ENCODE assay signal across 8 cellular contexts in the genomic region with DNA sequence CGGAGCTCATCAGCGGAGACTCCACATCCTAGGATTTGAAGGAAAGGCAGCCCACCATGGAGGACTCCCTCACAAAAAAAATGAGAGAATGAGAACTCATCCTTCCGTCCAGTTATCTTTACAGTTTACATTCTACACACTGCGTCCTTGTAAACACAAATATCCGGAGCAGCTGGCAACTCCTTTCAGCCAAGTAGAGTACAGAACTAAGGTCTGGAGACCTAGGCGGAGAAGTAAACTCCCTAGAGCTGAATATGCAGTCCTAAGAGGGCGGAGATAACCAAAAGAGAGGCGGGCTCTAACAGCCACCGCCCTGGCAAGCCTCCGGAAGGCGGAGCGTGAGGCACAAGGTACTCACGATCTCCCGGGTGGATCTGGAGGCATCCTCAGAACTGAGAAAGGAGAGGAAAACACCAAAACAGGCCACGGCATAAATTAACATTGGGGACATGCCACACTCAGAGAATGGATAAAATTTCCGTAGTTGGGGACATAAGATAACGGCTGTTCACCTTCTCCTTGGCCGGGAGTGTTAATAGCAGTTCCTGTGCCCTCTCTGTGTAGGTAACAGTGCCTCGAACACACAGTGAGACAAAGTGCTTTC. TPM values are rescaled to one million over a fixed set of nuclear protein-coding genes. Genes with fewer than 3 reads are reported as not detected.
DNase-seq lines count a peak whose midpoint lies in the region; ATAC-seq and TF ChIP-seq lines count a peak whose summit lies in the region.

No MANE protein-coding gene starts in this region.

- H2AFZ ChIP-seq in hepatocyte = peak overlapping the region; percentile 6

- H3K36me3 ChIP-seq in ascending aorta (no peaks in the 10 kb centered on the region), hepatocyte (replicated peaks; ENCODE audit: insufficient read depth, low read depth) (no peaks in the 10 kb centered on the region)

- H3K9me2 ChIP-seq in hepatocyte (replicated peaks; ENCODE audit: insufficient read depth) = no peaks in the 10 kb centered on the region

- H3K4me3 ChIP-seq in ascending aorta = peak overlapping the region; percentile 60 to 69
- H3K4me3 ChIP-seq in hepatocyte = peak overlapping the region; percentile 20
- H3K4me3 ChIP-seq in retinal pigment epithelial cell (ENCODE audit: low read length) = peak overlapping the region; percentile 75

- H4K20me1 ChIP-seq in hepatocyte (ENCODE audit: insufficient read depth, poor library complexity, severe bottlenecking) = peaks cover 29% of the 10 kb centered on the region

- peak overlapping the region; percentile 91 to 93 for H3K27ac ChIP-seq in ascending aorta
- peak overlapping the region; percentile 94 for H3K27ac ChIP-seq in hepatocyte

- ATAC-seq in HG03159 (IDR thresholded peaks at IDR 0.05; ENCODE audit: unreplicated experiment) = no peak
- no peak for ATAC-seq in GM19324 (IDR thresholded peaks at IDR 0.05; ENCODE audit: low FRiP score, unreplicated experiment)

- peak; percentile 57 for DNase-seq in GM10266 (ENCODE audit: extremely low spot score)
- DNase-seq in NCI-H1694 treated with DMSO at 0.1 percent for 48 hours (lab: John Stamatoyannopoulos, UW) = peak; percentile 68
- peak; percentile 62 for DNase-seq in T-helper 22 cell (ENCODE audit: low read depth)
- DNase-seq in ascending aorta (ENCODE audit: low spot score in 2 of 2) = peak; percentile 59 to 94
- DNase-seq in hepatocyte (ENCODE audit: low spot score) = peak; percentile 92
- no peak for DNase-seq in retinal pigment epithelial cell (ENCODE audit: low read depth)

- H3K9me3 ChIP-seq in ascending aorta (no peaks in the 10 kb centered on the region), hepatocyte (ENCODE audit: low read depth) (no peaks in the 10 kb centered on the region)

- intact Hi-C loops in ascending aorta (cut with DNase I) = loop anchor here (5.0 to 10.0 kb wide), 5 partner anchors 125 to 428 kb away; partner anchors contain the start of genes C15orf39, PPCDC, PTPN9 and SNUPN

- peak overlapping the region; percentile 80 for H3K4me2 ChIP-seq in hepatocyte

- 2% methylated on average over 19 of the region's 19 CpGs for WGBS in hepatocyte (ENCODE audit: low lambda C conversion rate, missing lambda C conversion rate)

- H3K4me1 ChIP-seq in ascending aorta = peaks cover 2 to 13% of the 10 kb centered on the region in 2 donors
- peaks cover 20% of the 10 kb centered on the region for H3K4me1 ChIP-seq in hepatocyte (ENCODE audit: insufficient read depth)

- TF ChIP-seq CTCF in GM10266 (IDR thresholded peaks at IDR 0.05; ENCODE audit: control insufficient read depth, insufficient read depth, low read depth, missing control alignments) (no peak), ascending aorta (IDR thresholded peaks at IDR 0.05) (no peak), hepatocyte (IDR thresholded peaks at IDR 0.05; ENCODE audit: poor library complexity) (no peak), retinal pigment epithelial cell (conservative IDR thresholded peaks at IDR 0.05; ENCODE audit: low read depth, low read length) (no peak)

- H3K27me3 ChIP-seq in ascending aorta (no peaks in the 10 kb centered on the region), hepatocyte (no peaks in the 10 kb centered on the region)

- peaks cover 30% of the 10 kb centered on the region for H3K79me2 ChIP-seq in hepatocyte

RNA-seq across cellular contexts. Expression of gene SIN3A, which starts 1.0 kb away (rescaled TPM):
- total RNA-seq in ascending aorta = 41.0 TPM
- total RNA-seq in hepatocyte = 28.8 and 35.8 TPM in 2 replicates
- polyA plus RNA-seq in hepatocyte = 13.3 and 16.5 TPM in 2 replicates

Comparison
In these comparisons a context has a peak if more than half of its experiments do, and no peak if none do; other contexts are left out.
1. H3K4me3 ChIP-seq: peak in every context shown above with its lines; median percentile 75 in retinal pigment epithelial cell; 64 in ascending aorta; 20 in hepatocyte.